ENCODE assay signal across 26 cellular contexts in genomic region chr6:46815130-46815529, GRCh38. TPM values are rescaled to one million over a fixed set of nuclear protein-coding genes. Genes with fewer than 3 reads are reported as not detected.
DNase-seq lines count a peak whose midpoint lies in the region; ATAC-seq and TF ChIP-seq lines count a peak whose summit lies in the region.
"Had no signal": no experiment of that assay in that cellular context is flagged by ENCODE, and none has a peak within 500 bp of the region (broad histone marks: within the 10 kb centered on the region; RNA-seq: fewer than 3 reads in every experiment).

No MANE protein-coding gene starts in this region.

- no peak overlapping the region for H4K91ac ChIP-seq in H9 (ENCODE audit: insufficient read length, low read depth, low read length)

- H3K4ac ChIP-seq in H9 (ENCODE audit: low read depth, low read length) = no peak overlapping the region

- no peak overlapping the region for H2BK20ac ChIP-seq in H9 (ENCODE audit: low read depth, low read length, poor library complexity, severe bottlenecking)

- H3K36me3 ChIP-seq in MG63 = no peaks in the 10 kb centered on the region
- no peaks in the 10 kb centered on the region for H3K36me3 ChIP-seq in mammary epithelial cell (ENCODE audit: insufficient read depth, low read length)
- H3K36me3 ChIP-seq: neutrophil, prostate gland had no signal

- H3K79me2 ChIP-seq in mammary epithelial cell (ENCODE audit: insufficient read depth, low read length) (no peaks in the 10 kb centered on the region), H9 (ENCODE audit: insufficient read depth, low read length) (no peaks in the 10 kb centered on the region)

- H3K4me3 Mint-ChIP-seq in Calu3 (ENCODE audit: low read depth, unreplicated experiment) = no peak overlapping the region
- no peak overlapping the region for H3K4me3 Mint-ChIP-seq in H9
- H3K4me3 Mint-ChIP-seq: activated naive CD4-positive, alpha-beta T cell treated with anti-CD3 and anti-CD28 coated beads, Interleukin-2, amount 50 U/mL, for 24 hours had no signal

- no peak overlapping the region for H2BK12ac ChIP-seq in H9 (ENCODE audit: insufficient read length, low read depth, low read length)

- H3K4me3 ChIP-seq in MG63 = no peak overlapping the region
- no peak overlapping the region for H3K4me3 ChIP-seq in mammary epithelial cell (replicated peaks in 1 of 3; ENCODE audit: insufficient read depth in 1 of 3, low read depth in 2 of 3, low read length in 3 of 3)
- H3K4me3 ChIP-seq: prostate gland had no signal

- DNase-seq in Calu3 (peak; percentile 23), MG63 (peak; percentile 0), mammary epithelial cell (peak; percentile 91), kidney tubule cell (ENCODE audit: low spot score) (peak; percentile 82), T-helper 9 cell (no peak), H9 (no peak), NCI-H2171 treated with DMSO at 0.1 percent for 48 hours (lab: John Stamatoyannopoulos, UW) (no peak)
- DNase-seq: ACHN; activated CD4-positive, alpha-beta T cell treated with anti-CD3 and anti-CD28 coated beads, Interleukin-2, amount 50 U/mL, for 1 hour; anterior cingulate cortex; central memory CD4-positive, alpha-beta T cell; COR-L47; mesendoderm; NCI-H146; NCI-H526; stimulated activated CD4-positive, alpha-beta T cell treated with anti-CD3 and anti-CD28 coated beads, Interleukin-2, amount 100 ng/mL, for 24 hours; substantia nigra had no signal

- H2AFZ ChIP-seq in mammary epithelial cell (ENCODE audit: low read depth, low read length) (peak overlapping the region; percentile 59), H9 (ENCODE audit: low read length) (no peak overlapping the region)

- no peak overlapping the region for H3K14ac ChIP-seq in H9 (ENCODE audit: insufficient read depth, low read length)

- H3K23me2 ChIP-seq in H9 (ENCODE audit: insufficient read length, low read depth, low read length, poor library complexity, severe bottlenecking) = no peaks in the 10 kb centered on the region

- H2BK120ac ChIP-seq in H9 (ENCODE audit: low read depth, low read length, poor library complexity, severe bottlenecking) = no peak overlapping the region

- H3K9me3 Mint-ChIP-seq in Calu3 (ENCODE audit: low read depth, unreplicated experiment) (no peaks in the 10 kb centered on the region), H9 (no peaks in the 10 kb centered on the region; a peak in 2 of 5 replicates)

- H3K36me3 Mint-ChIP-seq in Calu3 (ENCODE audit: insufficient read depth, unreplicated experiment) = no peaks in the 10 kb centered on the region
- H3K36me3 Mint-ChIP-seq in H9 (ENCODE audit: insufficient read depth in 1 of 3, low read depth in 3 of 3) = no peaks in the 10 kb centered on the region; a peak in 2 of 7 replicates
- H3K36me3 Mint-ChIP-seq: activated naive CD4-positive, alpha-beta T cell treated with anti-CD3 and anti-CD28 coated beads, Interleukin-2, amount 50 U/mL, for 24 hours had no signal

- H2AK5ac ChIP-seq in H9 (ENCODE audit: insufficient read length, low read length) = no peak overlapping the region

- H3K56ac ChIP-seq in H9 (ENCODE audit: insufficient read length, low read depth, low read length) = no peak overlapping the region

- CTCF ChIA-PET in Calu3 (lab: Charles Lee) (no interaction called here), mammary epithelial cell (lab: Charles Lee; ENCODE audit: low non-redundant PET) (interaction anchor here (0.6 kb wide), 1 partner anchor 325 kb away, joined by 4 read pairs; no protein-coding TSS in a partner anchor)

- intact Hi-C loops in Calu3 (cut with micrococcal nuclease; ENCODE audit: unreplicated experiment) (no loop called here), mammary epithelial cell (cut with micrococcal nuclease) (no loop called here)

- no peak overlapping the region for H2BK5ac ChIP-seq in H9 (ENCODE audit: insufficient read length, low read length)

- H3K27me3 Mint-ChIP-seq in Calu3 (ENCODE audit: unreplicated experiment) (no peaks in the 10 kb centered on the region), H9 (ENCODE audit: low read depth) (no peaks in the 10 kb centered on the region)

- 31% methylated on average over 4 of the region's 4 CpGs for WGBS in mammary epithelial cell (ENCODE audit: low coverage, missing lambda C conversion rate)
- no CpG with 5 or more reads among the region's 4 CpGs for WGBS in H9 (ENCODE audit: extremely low coverage, insufficient read length, low lambda C conversion rate)

- no peak overlapping the region for H3K23ac ChIP-seq in H9 (ENCODE audit: insufficient read length, low read depth, low read length)

- H3K9me3 ChIP-seq in MG63 (no peaks in the 10 kb centered on the region), mammary epithelial cell (replicated peaks; ENCODE audit: insufficient read depth, low read length) (no peaks in the 10 kb centered on the region), H9 (ENCODE audit: control insufficient read depth, low read depth, low read length) (no peaks in the 10 kb centered on the region)
- H3K9me3 ChIP-seq: neutrophil, prostate gland had no signal

- no peak for TF ChIP-seq CTCF in Calu3 (IDR thresholded peaks at IDR 0.05; ENCODE audit: unreplicated experiment)
- no peak for TF ChIP-seq CTCF in mammary epithelial cell (conservative IDR thresholded peaks at IDR 0.05 in 1 of 2, IDR thresholded peaks at IDR 0.05 in 1 of 2; ENCODE audit: extremely low read depth in 1 of 2, insufficient read depth in 1 of 2, low read depth in 1 of 2, low read length in 2 of 2)
- TF ChIP-seq CTCF in H9 (conservative IDR thresholded peaks at IDR 0.05) = no peak

- H3K79me1 ChIP-seq in H9 (ENCODE audit: insufficient read depth, low read depth, low read length, poor library complexity, severe bottlenecking) = no peaks in the 10 kb centered on the region

- H3K27me3 ChIP-seq in MG63 = no peaks in the 10 kb centered on the region
- no peaks in the 10 kb centered on the region for H3K27me3 ChIP-seq in mammary epithelial cell (ENCODE audit: insufficient read depth, low read length)
- no peaks in the 10 kb centered on the region for H3K27me3 ChIP-seq in H9 (ENCODE audit: insufficient read depth, low read length)
- H3K27me3 ChIP-seq: neutrophil had no signal

- in situ Hi-C loops in mammary epithelial cell (cut with MboI; ENCODE audit: low sequenced_read_pairs in 2 of 2) = no loop called here

- peaks cover 43% of the 10 kb centered on the region for H3K4me1 ChIP-seq in mammary epithelial cell (ENCODE audit: insufficient read depth, low read length)
- H3K4me1 ChIP-seq in H9 (ENCODE audit: insufficient read depth, low read length) = no peaks in the 10 kb centered on the region
- H3K4me1 ChIP-seq: prostate gland had no signal

- peak overlapping the region; percentile 88 for H3K27ac ChIP-seq in mammary epithelial cell (ENCODE audit: insufficient read depth, low read depth, low read length)
- no peak overlapping the region for H3K27ac ChIP-seq in H9 (ENCODE audit: insufficient read length, low read depth, low read length)
- H3K27ac ChIP-seq: neutrophil, prostate gland had no signal

- no peak overlapping the region for H3K27ac Mint-ChIP-seq in Calu3 (ENCODE audit: unreplicated experiment)
- no peak overlapping the region for H3K27ac Mint-ChIP-seq in H9
- H3K27ac Mint-ChIP-seq: activated naive CD4-positive, alpha-beta T cell treated with anti-CD3 and anti-CD28 coated beads, Interleukin-2, amount 50 U/mL, for 24 hours had no signal

- H3K18ac ChIP-seq in H9 (ENCODE audit: insufficient read length, low read depth, low read length) = no peak overlapping the region

- BruUV-seq in Calu3 (replicated peaks; lab: Mats Ljungman, UMichigan) = no TSS peak
- no TSS peak for BruUV-seq in mammary epithelial cell (replicated peaks; lab: Mats Ljungman, UMichigan)

- no peak overlapping the region for H2BK15ac ChIP-seq in H9 (ENCODE audit: low read depth, low read length)

- H3K4me2 ChIP-seq in mammary epithelial cell (ENCODE audit: insufficient read depth, low read depth, low read length) (peak overlapping the region; percentile 37), H9 (ENCODE audit: insufficient read depth, insufficient read length, low read length) (no peak overlapping the region)

- H3K4me1 Mint-ChIP-seq in Calu3 (ENCODE audit: low read depth, unreplicated experiment) = peaks cover 26% of the 10 kb centered on the region
- peaks cover 0 to 2% of the 10 kb centered on the region in 2 experiments; a peak in 1 of 4 replicates for H3K4me1 Mint-ChIP-seq in H9
- H3K4me1 Mint-ChIP-seq: activated naive CD4-positive, alpha-beta T cell treated with anti-CD3 and anti-CD28 coated beads, Interleukin-2, amount 50 U/mL, for 24 hours had no signal

- H3T11ph ChIP-seq in H9 (ENCODE audit: low read length) = no peak overlapping the region

- H3K9ac ChIP-seq in mammary epithelial cell (ENCODE audit: insufficient read depth, low read length) (no peak overlapping the region), H9 (ENCODE audit: extremely low read depth, insufficient read length, low read length) (no peak overlapping the region)

- H4K5ac ChIP-seq in H9 (ENCODE audit: insufficient read length, low read depth, low read length) = no peak overlapping the region

- no peak overlapping the region for H4K8ac ChIP-seq in H9 (replicated peaks; ENCODE audit: insufficient read length, low read depth, low read length)

- H4K20me1 ChIP-seq in mammary epithelial cell (ENCODE audit: insufficient read depth, low read length) (no peaks in the 10 kb centered on the region), H9 (ENCODE audit: control insufficient read depth, insufficient read depth, insufficient read length) (no peaks in the 10 kb centered on the region)

- dilution Hi-C loops in mammary epithelial cell (cut with HindIII; ENCODE audit: low sequenced_read_pairs) = no loop called here

- no peak for ATAC-seq in GM18870 (IDR thresholded peaks at IDR 0.05; ENCODE audit: unreplicated experiment)
- ATAC-seq: SK-N-SH treated with all-trans-retinoic acid at 6 μM for 48 hours had no signal

RNA-seq across cellular contexts. Expression of gene MEP1A, which starts 21.9 kb away (rescaled TPM):
- not detected in 2 replicates for total RNA-seq in Calu3 (2022)
- not detected in 2 replicates for total RNA-seq in MG63 (2014; rRNA removed; shearing (Covaris generic); ENCODE audit: low replicate concordance)
- total RNA-seq in mammary epithelial cell = under 1 TPM in 1 of 2 donors, not detected in 1; 0.14 TPM
- 0.12 TPM for polyA plus RNA-seq in mammary epithelial cell
- 2.1 TPM for polyA minus RNA-seq in mammary epithelial cell
- not detected in 2 replicates for total RNA-seq in H9 (2021)
- total RNA-seq: dermis microvascular lymphatic vessel endothelial cell; T-helper 2 cell treated with Interferon-gamma antibody and Interleukin-4, amounts not matched to agents 100 ng/mL and 5 ng/mL, for 36 hours; urinary bladder had no signal
- polyA plus RNA-seq: BJ, urinary bladder had no signal

Comparison
In these comparisons a context has a peak if more than half of its experiments do, and no peak if none do; other contexts are left out.
1. DNase-seq: peak in Calu3 (single experiment), MG63 (single experiment), mammary epithelial cell (single experiment) and kidney tubule cell (single experiment); none in T-helper 9 cell (single experiment), H9 (single experiment) and NCI-H2171 treated with DMSO at 0.1 percent for 48 hours (single experiment).